ENCODE assay signal across 8 cellular contexts in genomic region chr15:85483955-85484354, GRCh38.
A peak's percentile ranks its signal among the peaks of the same experiment; 100 is the strongest.
DNase-seq lines count a peak whose midpoint lies in the region; ATAC-seq and TF ChIP-seq lines count a peak whose summit lies in the region.
"Not testable (repeated sequence)": the region's sequence is repeated elsewhere in the genome, so short reads cannot be mapped to it uniquely, and the experiment has no call there.

No MANE protein-coding gene starts in this region.

- not testable (repeated sequence) for H3K27ac ChIP-seq in CD4-positive, CD25-positive, alpha-beta regulatory T cell (ENCODE audit: insufficient read depth, low read length, poor library complexity, severe bottlenecking)
- H3K27ac ChIP-seq in WERI-Rb-1 (peak overlapping the region; percentile 88), gastroesophageal sphincter (peak overlapping the region in 3 of 4 donors; percentile 61 to 73 (median 66))

- DNase-seq in CD4-positive, CD25-positive, alpha-beta regulatory T cell; HFFc6: not testable (repeated sequence)
- DNase-seq in NCI-H748 (lab: John Stamatoyannopoulos, UW; ENCODE audit: unreplicated experiment) = peak; percentile 0
- DNase-seq in WERI-Rb-1 = peak; percentile 89

- TF ChIP-seq POLR2A in gastroesophageal sphincter (IDR thresholded peaks at IDR 0.05) = not testable (repeated sequence)

- H3K27ac Mint-ChIP-seq in CD4-positive, CD25-positive, alpha-beta regulatory T cell = peak overlapping the region; percentile 14 to 58 (median 15)
- H3K27ac Mint-ChIP-seq in HFFc6 = peak overlapping the region; percentile 50
- H3K27ac Mint-ChIP-seq in brain = peak overlapping the region in 3 of 5 experiments; percentile 4 to 87 (median 85)
- peak overlapping the region; percentile 32 to 77 (median 40) for H3K27ac Mint-ChIP-seq in nephron
- H3K27ac Mint-ChIP-seq in stimulated activated naive CD8-positive, alpha-beta T cell treated with anti-CD3 and anti-CD28 coated beads, Interleukin-15, Interleukin-2, amounts not matched to agents 100 ng/mL and 50 ng/mL, for 24 hours = peak overlapping the region; percentile 47

- peaks cover 16% of the 10 kb centered on the region for H3K4me1 ChIP-seq in CD4-positive, CD25-positive, alpha-beta regulatory T cell (ENCODE audit: control insufficient read depth, insufficient read depth, low read length, poor library complexity, severe bottlenecking)
- peaks cover 17 to 82% (median 18%) of the 10 kb centered on the region in 3 donors for H3K4me1 ChIP-seq in gastroesophageal sphincter

- H3K36me3 ChIP-seq in CD4-positive, CD25-positive, alpha-beta regulatory T cell (ENCODE audit: control insufficient read depth, insufficient read depth, low read length); gastroesophageal sphincter: not testable (repeated sequence)
- peaks cover 18% of the 10 kb centered on the region for H3K36me3 ChIP-seq in WERI-Rb-1

- 78 to 100% methylated on average over 1 of the region's 1 CpG for WGBS in gastroesophageal sphincter (ENCODE audit: low coverage in 1 of 2), 2 donors

- H3K27me3 Mint-ChIP-seq in CD4-positive, CD25-positive, alpha-beta regulatory T cell; HFFc6 (ENCODE audit: insufficient read depth); brain; nephron (ENCODE audit: low read depth); stimulated activated naive CD8-positive, alpha-beta T cell treated with anti-CD3 and anti-CD28 coated beads, Interleukin-15, Interleukin-2, amounts not matched to agents 100 ng/mL and 50 ng/mL, for 24 hours: not testable (repeated sequence)

- not testable (repeated sequence) for TF ChIP-seq CTCF in HFFc6 (IDR thresholded peaks at IDR 0.05); WERI-Rb-1 (IDR thresholded peaks at IDR 0.05; ENCODE audit: low read depth, low read length); brain (conservative IDR thresholded peaks at IDR 0.05); gastroesophageal sphincter (IDR thresholded peaks at IDR 0.05); nephron (IDR thresholded peaks at IDR 0.05; ENCODE audit: unreplicated experiment in 3 of 3)

- not testable (repeated sequence) for H3K9me3 Mint-ChIP-seq in CD4-positive, CD25-positive, alpha-beta regulatory T cell; HFFc6; brain; nephron; stimulated activated naive CD8-positive, alpha-beta T cell treated with anti-CD3 and anti-CD28 coated beads, Interleukin-15, Interleukin-2, amounts not matched to agents 100 ng/mL and 50 ng/mL, for 24 hours

- not testable (repeated sequence) for H3K4me3 Mint-ChIP-seq in CD4-positive, CD25-positive, alpha-beta regulatory T cell; HFFc6; nephron; stimulated activated naive CD8-positive, alpha-beta T cell treated with anti-CD3 and anti-CD28 coated beads, Interleukin-15, Interleukin-2, amounts not matched to agents 100 ng/mL and 50 ng/mL, for 24 hours
- peak overlapping the region in 1 of 5 experiments; percentile 50 for H3K4me3 Mint-ChIP-seq in brain

- H3K9me3 ChIP-seq in CD4-positive, CD25-positive, alpha-beta regulatory T cell (ENCODE audit: control insufficient read depth in 2 of 2, low read length in 2 of 2); WERI-Rb-1 (ENCODE audit: severe bottlenecking); gastroesophageal sphincter: not testable (repeated sequence)

- H3K27me3 ChIP-seq in CD4-positive, CD25-positive, alpha-beta regulatory T cell (ENCODE audit: control insufficient read depth, insufficient read depth, low read length); WERI-Rb-1 (ENCODE audit: insufficient read depth, low read depth, severe bottlenecking); gastroesophageal sphincter: not testable (repeated sequence)

- not testable (repeated sequence) for H3K36me3 Mint-ChIP-seq in CD4-positive, CD25-positive, alpha-beta regulatory T cell; HFFc6 (ENCODE audit: low read depth); brain; nephron (ENCODE audit: low read depth)
- H3K36me3 Mint-ChIP-seq in stimulated activated naive CD8-positive, alpha-beta T cell treated with anti-CD3 and anti-CD28 coated beads, Interleukin-15, Interleukin-2, amounts not matched to agents 100 ng/mL and 50 ng/mL, for 24 hours (ENCODE audit: low read depth) = peaks cover 14% of the 10 kb centered on the region

- TF ChIP-seq EP300 in gastroesophageal sphincter (IDR thresholded peaks at IDR 0.05) = not testable (repeated sequence)

- peaks cover 27 to 73% (median 63%) of the 10 kb centered on the region in 4 donors for H3K4me1 Mint-ChIP-seq in CD4-positive, CD25-positive, alpha-beta regulatory T cell
- peaks cover 83% of the 10 kb centered on the region for H3K4me1 Mint-ChIP-seq in HFFc6 (ENCODE audit: low read depth)
- peaks cover 73% of the 10 kb centered on the region for H3K4me1 Mint-ChIP-seq in brain
- H3K4me1 Mint-ChIP-seq in nephron = peaks cover 62% of the 10 kb centered on the region
- peaks cover 77% of the 10 kb centered on the region for H3K4me1 Mint-ChIP-seq in stimulated activated naive CD8-positive, alpha-beta T cell treated with anti-CD3 and anti-CD28 coated beads, Interleukin-15, Interleukin-2, amounts not matched to agents 100 ng/mL and 50 ng/mL, for 24 hours (ENCODE audit: low read depth)

- not testable (repeated sequence) for ATAC-seq in CD4-positive, CD25-positive, alpha-beta regulatory T cell (ENCODE audit: low read depth in 2 of 2); gastroesophageal sphincter

- not testable (repeated sequence) for H3K4me3 ChIP-seq in CD4-positive, CD25-positive, alpha-beta regulatory T cell (ENCODE audit: low read depth, low read length); gastroesophageal sphincter
- peak overlapping the region; percentile 13; the same call in 1 of the 2 replicates for H3K4me3 ChIP-seq in WERI-Rb-1 (ENCODE audit: low read depth, low read length)

Comparison
In these comparisons a context has a peak if more than half of its experiments do, and no peak if none do; other contexts are left out.
1. H3K27ac Mint-ChIP-seq: peak in every context shown above with its lines; median percentile 85 in brain; 50 in HFFc6; 47 in stimulated activated naive CD8-positive, alpha-beta T cell treated with anti-CD3 and anti-CD28 coated beads, Interleukin-15, Interleukin-2, amounts not matched to agents 100 ng/mL and 50 ng/mL, for 24 hours; 40 in nephron; 15 in CD4-positive, CD25-positive, alpha-beta regulatory T cell.